ENCODE assay signal across 8 cellular contexts in genomic region chr4:111631157-111631999, GRCh38.
DNase-seq lines count a peak whose midpoint lies in the region; ATAC-seq and TF ChIP-seq lines count a peak whose summit lies in the region.

No MANE protein-coding gene starts in this region.

- WGBS in right lobe of liver (ENCODE audit: insufficient coverage, low coverage, low lambda C conversion rate, missing lambda C conversion rate) = 33% methylated on average over 2 of the region's 2 CpGs

- no peak for TF ChIP-seq POLR2A in right lobe of liver (IDR thresholded peaks at IDR 0.05)

- no peaks in the 10 kb centered on the region for H3K4me1 ChIP-seq in right lobe of liver
- no peaks in the 10 kb centered on the region for H3K4me1 ChIP-seq in CD4-positive, alpha-beta memory T cell (ENCODE audit: insufficient read depth, low read length)

- H3K4me3 Mint-ChIP-seq in CD4-positive, alpha-beta memory T cell = no peak overlapping the region

- H3K27me3 ChIP-seq in right lobe of liver = no peaks in the 10 kb centered on the region
- H3K27me3 ChIP-seq in CD4-positive, alpha-beta memory T cell (ENCODE audit: insufficient read depth, low read length) = no peaks in the 10 kb centered on the region

- in situ Hi-C loops in G401 (cut with HindIII; ENCODE audit: low sequenced_read_pairs) = no loop called here

- H3K9me3 ChIP-seq in right lobe of liver = no peaks in the 10 kb centered on the region
- H3K9me3 ChIP-seq in CD4-positive, alpha-beta memory T cell (ENCODE audit: control insufficient read depth in 1 of 2, low read length in 2 of 2) = no peaks in the 10 kb centered on the region

- H3K4me1 Mint-ChIP-seq in CD4-positive, alpha-beta memory T cell = no peaks in the 10 kb centered on the region

- peak; percentile 3 for DNase-seq in SW480 (ENCODE audit: low spot score)
- DNase-seq in right lobe of liver = no peak
- DNase-seq in CD4-positive, alpha-beta memory T cell = no peak
- no peak for DNase-seq in G401 (ENCODE audit: low spot score)
- DNase-seq in dedifferentiated amniotic fluid mesenchymal stem cell (ENCODE audit: extremely low spot score) = no peak

- intact Hi-C loops in right lobe of liver (cut with DNase I) = no loop called here
- intact Hi-C loops in CD4-positive, alpha-beta memory T cell (cut with micrococcal nuclease) = no loop called here

- no peaks in the 10 kb centered on the region for H3K36me3 ChIP-seq in right lobe of liver
- no peaks in the 10 kb centered on the region for H3K36me3 ChIP-seq in CD4-positive, alpha-beta memory T cell (ENCODE audit: insufficient read depth, low read length)

- no peaks in the 10 kb centered on the region for H3K27me3 Mint-ChIP-seq in CD4-positive, alpha-beta memory T cell

- POLR2A ChIA-PET in CD4-positive, alpha-beta memory T cell (lab: Charles Lee; ENCODE audit: partially characterized antibody) = no interaction called here

- peaks cover 0 to 6% (median 2%) of the 10 kb centered on the region in 8 donors for H3K9me3 Mint-ChIP-seq in CD4-positive, alpha-beta memory T cell

- no peaks in the 10 kb centered on the region for H3K36me3 Mint-ChIP-seq in CD4-positive, alpha-beta memory T cell

- H3K4me3 ChIP-seq in right lobe of liver = no peak overlapping the region
- no peak overlapping the region for H3K4me3 ChIP-seq in CD4-positive, alpha-beta memory T cell (ENCODE audit: low read length in 2 of 2)

- peak; percentile 43 for TF ChIP-seq CTCF in GM12872 (IDR thresholded peaks at IDR 0.05; ENCODE audit: insufficient read depth, low read depth, low read length)
- TF ChIP-seq CTCF in right lobe of liver (IDR thresholded peaks at IDR 0.05) = peak; percentile 32 to 51 (median 46)

- ATAC-seq in HG02938 (IDR thresholded peaks at IDR 0.05; ENCODE audit: unreplicated experiment) = peak; percentile 72
- ATAC-seq in right lobe of liver = peak in 2 of 4 donors; percentile 47 to 55
- no peak for ATAC-seq in GM21737 (IDR thresholded peaks at IDR 0.05; ENCODE audit: unreplicated experiment)

- CTCF ChIA-PET in CD4-positive, alpha-beta memory T cell (lab: Charles Lee; ENCODE audit: partially characterized antibody) = no interaction called here

- H3K27ac ChIP-seq in right lobe of liver = no peak overlapping the region
- H3K27ac ChIP-seq in CD4-positive, alpha-beta memory T cell (ENCODE audit: low read depth, low read length) = no peak overlapping the region

- H3K27ac Mint-ChIP-seq in CD4-positive, alpha-beta memory T cell = no peak overlapping the region
